Comparison of ENCODE assay signal across 8 cellular contexts in genomic region chr2:3376821-3377220, GRCh38. TPM values are rescaled to one million over a fixed set of nuclear protein-coding genes. Genes with fewer than 3 reads are reported as not detected.
A peak's percentile ranks its signal among the peaks of the same experiment; 100 is the strongest.
DNase-seq lines count a peak whose midpoint lies in the region; ATAC-seq, FAIRE-seq and TF ChIP-seq lines count a peak whose summit lies in the region.

No MANE protein-coding gene starts in this region.

- H3K23ac ChIP-seq in mesenchymal stem cell (ENCODE audit: low read length in 2 of 2): no peak overlapping the region

- BruUV-seq in K562 (replicated peaks; lab: Mats Ljungman, UMichigan): no TSS peak

- ATAC-seq in heart right ventricle (no peak), left ventricle myocardium superior (no peak), K562 (no peak), upper lobe of right lung (no peak), GM18511 (IDR thresholded peaks at IDR 0.05; ENCODE audit: unreplicated experiment) (no peak), GM18867 (IDR thresholded peaks at IDR 0.05; ENCODE audit: unreplicated experiment) (no peak), HG03175 (IDR thresholded peaks at IDR 0.05; ENCODE audit: unreplicated experiment) (no peak)

- TF ChIP-seq RAD21 in K562 (CRISPR knock-in tag; conservative IDR thresholded peaks at IDR 0.05 in 1 of 2, IDR thresholded peaks at IDR 0.05 in 1 of 2): no peak

- H2BK120ac ChIP-seq in mesenchymal stem cell (ENCODE audit: low read depth, low read length): no peak overlapping the region

- no peak overlapping the region for H4K91ac ChIP-seq in mesenchymal stem cell (ENCODE audit: low read length)

- H3K79me2 ChIP-seq in K562 (ENCODE audit: control insufficient read depth, insufficient read depth, low read length): peaks cover 60% of the 10 kb centered on the region

- peak overlapping the region; percentile 82 to 84; a peak in 3 of 4 replicates for H3K9ac ChIP-seq in K562 (ENCODE audit: insufficient read depth in 1 of 2, low read depth in 2 of 2, low read length in 2 of 2)
- peak overlapping the region; percentile 83 for H3K9ac ChIP-seq in mesenchymal stem cell (ENCODE audit: low read length)

- H2AFZ ChIP-seq in K562 (ENCODE audit: low read depth, low read length): peak overlapping the region; percentile 89; the same call in 1 of the 2 replicates
- no peak overlapping the region for H2AFZ ChIP-seq in mesenchymal stem cell (ENCODE audit: low read depth, low read length)

- H3K14ac ChIP-seq in mesenchymal stem cell (ENCODE audit: low read length in 2 of 2): no peak overlapping the region

- TF ChIP-seq CTCF in heart right ventricle (IDR thresholded peaks at IDR 0.05) (no peak), K562 (IDR thresholded peaks at IDR 0.05 in 2 of 3, conservative IDR thresholded peaks at IDR 0.05 in 1 of 3; ENCODE audit: insufficient read depth in 2 of 3, low read depth in 1 of 3, low read length in 3 of 3) (no peak), upper lobe of right lung (IDR thresholded peaks at IDR 0.05) (no peak)

- DNase-seq in heart right ventricle: no peak
- no peak for DNase-seq in left ventricle myocardium superior
- no peak for DNase-seq in K562 (ENCODE audit: extremely low read depth in 1 of 4, low spot score in 3 of 4)
- DNase-seq in mesenchymal stem cell: no peak
- no peak for DNase-seq in upper lobe of right lung

- FAIRE-seq in K562 (lab: Jason Lieb, UNC): no peak

- H3K9me1 ChIP-seq in K562 (ENCODE audit: control insufficient read depth, insufficient read depth, low read length): no peaks in the 10 kb centered on the region

- H3K27me3 ChIP-seq in heart right ventricle (no peaks in the 10 kb centered on the region), K562 (ENCODE audit: control insufficient read depth in 2 of 2, insufficient read depth in 2 of 2, low read length in 2 of 2) (no peaks in the 10 kb centered on the region), mesenchymal stem cell (ENCODE audit: control insufficient read depth in 1 of 2, insufficient read depth in 1 of 2, low read length in 2 of 2) (no peaks in the 10 kb centered on the region), upper lobe of right lung (no peaks in the 10 kb centered on the region)

- WGBS in heart right ventricle, 2 donors: 67 to 70% methylated on average over 6 of the region's 6 CpGs
- WGBS in K562 (ENCODE audit: insufficient coverage, low coverage, missing lambda C conversion rate): 13% methylated on average over 6 of the region's 6 CpGs
- WGBS in mesenchymal stem cell: 84% methylated on average over 5 of the region's 6 CpGs

- H3K4ac ChIP-seq in mesenchymal stem cell (ENCODE audit: low read depth in 1 of 2, low read length in 2 of 2): no peak overlapping the region

- TF ChIP-seq EP300 in K562 (IDR thresholded peaks at IDR 0.05; ENCODE audit: low read length): no peak

- intact Hi-C loops in heart right ventricle (cut with DNase I) (loop anchor here in 2 of 10 donors (5.0 kb wide), 2 partner anchors 85 to 200 kb away; partner anchors contain the start of gene RPS7 (in 1 of the 2)), left ventricle myocardium superior (cut with micrococcal nuclease) (no loop called here), K562 (cut with micrococcal nuclease) (no loop called here), upper lobe of right lung (cut with DNase I) (no loop called here)

- H3K27ac ChIP-seq in heart right ventricle: peak overlapping the region in 1 of 10 donors; percentile 92
- peak overlapping the region; percentile 89 for H3K27ac ChIP-seq in K562 (ENCODE audit: extremely low read depth, low read depth, low read length)
- no peak overlapping the region for H3K27ac ChIP-seq in mesenchymal stem cell (ENCODE audit: low read length, poor library complexity, severe bottlenecking)
- H3K27ac ChIP-seq in upper lobe of right lung: no peak overlapping the region

- peak overlapping the region in 8 of 10 donors; percentile 64 to 99 (median 84) for H3K4me3 ChIP-seq in heart right ventricle
- H3K4me3 ChIP-seq in K562: peak overlapping the region; percentile 88
- peak overlapping the region in 1 of 2 experiments; percentile 98 for H3K4me3 ChIP-seq in mesenchymal stem cell (ENCODE audit: insufficient read depth in 1 of 2, low read depth in 1 of 2, low read length in 2 of 2)
- H3K4me3 ChIP-seq in upper lobe of right lung: peak overlapping the region; percentile 96

- no peak overlapping the region for H2BK15ac ChIP-seq in mesenchymal stem cell (ENCODE audit: low read depth, poor library complexity, severe bottlenecking)

- H3K18ac ChIP-seq in mesenchymal stem cell (ENCODE audit: low read depth in 1 of 2, low read length in 2 of 2): no peak overlapping the region

- H4K8ac ChIP-seq in mesenchymal stem cell (ENCODE audit: low read length): no peak overlapping the region

- no peak for TF ChIP-seq POLR2A in K562 (conservative IDR thresholded peaks at IDR 0.05)

- no peak overlapping the region for H2BK12ac ChIP-seq in mesenchymal stem cell (ENCODE audit: low read length in 2 of 2)

- H3K4me2 ChIP-seq in K562 (ENCODE audit: insufficient read depth, low read length) (peak overlapping the region; percentile 96), mesenchymal stem cell (ENCODE audit: low read length, poor library complexity, severe bottlenecking) (peak overlapping the region; percentile 24)

- H3K4me1 ChIP-seq in heart right ventricle (peaks cover 6 to 46% (median 40%) of the 10 kb centered on the region in 9 donors), K562 (replicated peaks in 1 of 2; ENCODE audit: control insufficient read depth in 2 of 2, insufficient read depth in 2 of 2, low read length in 2 of 2) (peaks cover 17 to 29% of the 10 kb centered on the region in 2 experiments), mesenchymal stem cell (ENCODE audit: control insufficient read depth, insufficient read depth, low read depth, low read length) (peaks cover 13% of the 10 kb centered on the region), upper lobe of right lung (peaks cover 30% of the 10 kb centered on the region)

- no peaks in the 10 kb centered on the region for H4K20me1 ChIP-seq in K562 (replicated peaks; ENCODE audit: control insufficient read depth, insufficient read depth, low read length)

- no peak overlapping the region for H2BK5ac ChIP-seq in mesenchymal stem cell (ENCODE audit: low read depth, low read length, poor library complexity, severe bottlenecking)

- H2AK5ac ChIP-seq in mesenchymal stem cell (ENCODE audit: low read length, severe bottlenecking): peak overlapping the region; percentile 25

- peaks cover 0 to 17% (median 2%) of the 10 kb centered on the region in 9 donors for H3K36me3 ChIP-seq in heart right ventricle
- peaks cover 19% of the 10 kb centered on the region; the same call in 2 of the 3 replicates for H3K36me3 ChIP-seq in K562 (ENCODE audit: control insufficient read depth, insufficient read depth, low read length)
- H3K36me3 ChIP-seq in mesenchymal stem cell (ENCODE audit: control insufficient read depth in 1 of 2, insufficient read depth in 2 of 2, low read depth in 1 of 2, low read length in 2 of 2): peaks cover 3 to 13% of the 10 kb centered on the region in 2 experiments
- no peaks in the 10 kb centered on the region for H3K36me3 ChIP-seq in upper lobe of right lung

- POLR2A ChIA-PET in K562 (lab: Yijun Ruan, JAX): no interaction called here

- peaks cover 8% of the 10 kb centered on the region for H3K79me1 ChIP-seq in mesenchymal stem cell (replicated peaks; ENCODE audit: low read length, poor library complexity, severe bottlenecking)

- no peaks in the 10 kb centered on the region for H3K9me3 ChIP-seq in heart right ventricle
- no peaks in the 10 kb centered on the region for H3K9me3 ChIP-seq in K562 (replicated peaks; ENCODE audit: control insufficient read depth, insufficient read depth, low read depth, low read length)
- H3K9me3 ChIP-seq in mesenchymal stem cell (ENCODE audit: control insufficient read depth, low read length): no peaks in the 10 kb centered on the region
- no peaks in the 10 kb centered on the region for H3K9me3 ChIP-seq in upper lobe of right lung

- CTCF ChIA-PET in K562 (lab: Yijun Ruan, JAX; ENCODE audit: low intra/inter-chr PET ratio): no interaction called here

- in situ Hi-C loops in K562 (cut with MboI): no loop called here

RNA-seq across cellular contexts. Expression of gene EIPR1, which starts 0.8 kb away (rescaled TPM):
- 10 to 100 TPM in 7 of 10 donors, 1 to 10 TPM in 3; 8.2 to 14.7 (median 12.0) TPM for total RNA-seq in heart right ventricle
- 10 to 100 TPM in 1 of 2 donors, 1 to 10 TPM in 1; 6.8 to 22.3 TPM for polyA plus RNA-seq in heart right ventricle
- total RNA-seq in left ventricle myocardium superior: 9.6 TPM
- 45.9 and 69.6 TPM in 2 replicates for total RNA-seq in K562 (2011; cell fraction: chromatin; rRNA removed; ENCODE audit: low replicate concordance)
- 47.4 and 54.2 TPM in 2 replicates for total RNA-seq in K562 (2011; cell fraction: nucleolus; rRNA removed)
- 33.5 and 35.3 TPM in 2 replicates for total RNA-seq in K562 (2011; cell fraction: nucleoplasm; rRNA removed)
- total RNA-seq in K562 (2014; rRNA removed): 49.0 and 50.5 TPM in 2 replicates
- 19.7 and 23.9 TPM in 2 replicates for total RNA-seq in K562 (2014; rRNA removed; fragmentation: Illumina TruSeq; extraction: Trizol)
- 29.3 and 31.2 TPM in 2 replicates for total RNA-seq in K562 (2015; rRNA removed; fragmentation: Illumina TruSeq; extraction: Trizol)
- total RNA-seq in K562 (2021): 34.1 and 35.9 TPM in 2 replicates
- polyA plus RNA-seq in K562 (2011; rRNA removed): 52.0 and 54.4 TPM in 2 replicates
- polyA plus RNA-seq in K562 (2011; cell fraction: cytosol; rRNA removed): 57.5 and 76.0 TPM in 2 replicates
- 33.7 and 42.8 TPM in 2 replicates for polyA plus RNA-seq in K562 (2011; cell fraction: nucleus; rRNA removed)
- 31.8 and 33.5 TPM in 2 replicates for polyA plus RNA-seq in K562 (2012)
- polyA plus RNA-seq in K562 (2014; fragmentation: Illumina TruSeq; extraction: Trizol): 36.4 and 40.6 TPM in 2 replicates
- polyA plus RNA-seq in K562 (2014; fragmentation: Nextera tagmentation; extraction: Ambion mirVana): 10 to 100 TPM; 19.9 to 21.8 TPM
- 44.9 and 46.1 TPM in 2 replicates for polyA plus RNA-seq in K562 (2014; rRNA removed)
- polyA minus RNA-seq in K562 (2011; rRNA and poly(A)+ RNA removed): 33.1 and 38.4 TPM in 2 replicates
- 20.6 and 26.6 TPM in 2 replicates for polyA minus RNA-seq in K562 (2011; cell fraction: cytosol; rRNA and poly(A)+ RNA removed)
- 31.5 and 49.3 TPM in 2 replicates for polyA minus RNA-seq in K562 (2011; cell fraction: nucleus; rRNA and poly(A)+ RNA removed)
- 17.5 TPM for polyA plus RNA-seq in mesenchymal stem cell (2013, experiment 1 of 2)
- polyA plus RNA-seq in mesenchymal stem cell (2013, experiment 2 of 2): 16.9 TPM
- 16.6 TPM for total RNA-seq in upper lobe of right lung

RNA-seq across cellular contexts. Expression of gene TRAPPC12, which starts 2.7 kb away (rescaled TPM):
- 100 to 1,000 TPM in 2 of 10 donors, 10 to 100 TPM in 8; 71.9 to 135 (median 89.6) TPM for total RNA-seq in heart right ventricle
- polyA plus RNA-seq in heart right ventricle: 100 to 1,000 TPM in 1 of 2 donors, 10 to 100 TPM in 1; 74.0 to 256 TPM
- 105 TPM for total RNA-seq in left ventricle myocardium superior
- total RNA-seq in K562 (2011; cell fraction: chromatin; rRNA removed; ENCODE audit: low replicate concordance): 208 and 235 TPM in 2 replicates
- 133 and 134 TPM in 2 replicates for total RNA-seq in K562 (2011; cell fraction: nucleolus; rRNA removed)
- total RNA-seq in K562 (2011; cell fraction: nucleoplasm; rRNA removed): 126 and 147 TPM in 2 replicates
- total RNA-seq in K562 (2014; rRNA removed): 41.2 and 67.3 TPM in 2 replicates
- 29.5 and 30.0 TPM in 2 replicates for total RNA-seq in K562 (2014; rRNA removed; fragmentation: Illumina TruSeq; extraction: Trizol)
- total RNA-seq in K562 (2015; rRNA removed; fragmentation: Illumina TruSeq; extraction: Trizol): 36.9 and 39.1 TPM in 2 replicates
- 71.7 and 75.2 TPM in 2 replicates for total RNA-seq in K562 (2021)
- polyA plus RNA-seq in K562 (2011; rRNA removed): 27.5 and 57.2 TPM in 2 replicates
- polyA plus RNA-seq in K562 (2011; cell fraction: cytosol; rRNA removed): 22.4 and 23.0 TPM in 2 replicates
- 86.1 and 127 TPM in 2 replicates for polyA plus RNA-seq in K562 (2011; cell fraction: nucleus; rRNA removed)
- 50.6 and 93.7 TPM in 2 replicates for polyA plus RNA-seq in K562 (2012)
- 44.2 and 46.7 TPM in 2 replicates for polyA plus RNA-seq in K562 (2014; fragmentation: Illumina TruSeq; extraction: Trizol)
- polyA plus RNA-seq in K562 (2014; fragmentation: Nextera tagmentation; extraction: Ambion mirVana): 10 to 100 TPM in 1 of 2 experiments, 1 to 10 TPM in 1; 8.0 to 17.3 TPM
- polyA plus RNA-seq in K562 (2014; rRNA removed): 39.8 and 44.2 TPM in 2 replicates
- polyA minus RNA-seq in K562 (2011; rRNA and poly(A)+ RNA removed): 39.0 and 48.3 TPM in 2 replicates
- 38.4 and 43.2 TPM in 2 replicates for polyA minus RNA-seq in K562 (2011; cell fraction: cytosol; rRNA and poly(A)+ RNA removed)
- 72.0 and 72.1 TPM in 2 replicates for polyA minus RNA-seq in K562 (2011; cell fraction: nucleus; rRNA and poly(A)+ RNA removed)
- polyA plus RNA-seq in mesenchymal stem cell (2013, experiment 1 of 2): 44.7 TPM
- polyA plus RNA-seq in mesenchymal stem cell (2013, experiment 2 of 2): 46.6 TPM
- 89.8 TPM for total RNA-seq in upper lobe of right lung
